ENCODE assay signal across 25 cellular contexts in genomic region chr3:41477399-41478014, GRCh38.
A peak's percentile ranks its signal among the peaks of the same experiment; 100 is the strongest.
DNase-seq lines count a peak whose midpoint lies in the region; ATAC-seq and TF ChIP-seq lines count a peak whose summit lies in the region.
"Had no signal": no experiment of that assay in that cellular context is flagged by ENCODE, and none has a peak within 500 bp of the region (broad histone marks: within the 10 kb centered on the region; RNA-seq: fewer than 3 reads in every experiment).

No MANE protein-coding gene starts in this region.

- TF ChIP-seq EP300 in ovary (IDR thresholded peaks at IDR 0.05), result no peak
- TF ChIP-seq EP300 in esophagus muscularis mucosa (IDR thresholded peaks at IDR 0.05), result no peak

- TF ChIP-seq POLR2A in ovary (IDR thresholded peaks at IDR 0.05) (no peak), esophagus muscularis mucosa (IDR thresholded peaks at IDR 0.05; ENCODE audit: low read depth) (no peak)

- intact Hi-C loops in ovary (cut with DNase I) (no loop called here), esophagus muscularis mucosa (cut with DNase I) (no loop called here)

- H3K4me3 ChIP-seq in hepatocyte (no peak overlapping the region), ovary (no peak overlapping the region), esophagus muscularis mucosa (no peak overlapping the region)
- H3K4me3 ChIP-seq: gastrocnemius medialis, prostate gland, suprapubic skin had no signal

- no peaks in the 10 kb centered on the region for H4K20me1 ChIP-seq in hepatocyte (ENCODE audit: insufficient read depth, poor library complexity, severe bottlenecking)

- TF ChIP-seq CTCF in hepatocyte (IDR thresholded peaks at IDR 0.05; ENCODE audit: poor library complexity) (no peak), ovary (IDR thresholded peaks at IDR 0.05) (no peak), esophagus muscularis mucosa (IDR thresholded peaks at IDR 0.05) (no peak)

- no peaks in the 10 kb centered on the region for H3K36me3 ChIP-seq in hepatocyte (replicated peaks; ENCODE audit: insufficient read depth, low read depth)
- H3K36me3 ChIP-seq in ovary, result no peaks in the 10 kb centered on the region
- no peaks in the 10 kb centered on the region for H3K36me3 ChIP-seq in esophagus muscularis mucosa
- H3K36me3 ChIP-seq: gastrocnemius medialis, prostate gland, suprapubic skin had no signal

- no peak overlapping the region for H3K4me2 ChIP-seq in hepatocyte

- H3K27me3 ChIP-seq in hepatocyte (no peaks in the 10 kb centered on the region), ovary (no peaks in the 10 kb centered on the region), esophagus muscularis mucosa (no peaks in the 10 kb centered on the region)
- H3K27me3 ChIP-seq: gastrocnemius medialis, suprapubic skin had no signal

- peak; percentile 63 for ATAC-seq in GM19372 (IDR thresholded peaks at IDR 0.05; ENCODE audit: low read depth, unreplicated experiment)
- ATAC-seq in HG03571 (IDR thresholded peaks at IDR 0.05; ENCODE audit: unreplicated experiment), result peak; percentile 57
- no peak for ATAC-seq in GM21529 (IDR thresholded peaks at IDR 0.05; ENCODE audit: unreplicated experiment)
- ATAC-seq: activated CD4-positive, alpha-beta T cell treated with anti-CD3 and anti-CD28 coated beads for 36 hours; gastrocnemius medialis; left ventricle myocardium superior; naive thymus-derived CD4-positive, alpha-beta T cell; stimulated activated naive B cell treated with anti-CD40 and anti-IgM and Interleukin-4, amounts not matched to agents 10 μg/mL and 1 μg/mL and 100 μg/mL, for 72 hours had no signal

- H3K4me1 ChIP-seq in hepatocyte (ENCODE audit: insufficient read depth) (peaks cover 11% of the 10 kb centered on the region), ovary (ENCODE audit: insufficient read depth) (no peaks in the 10 kb centered on the region), esophagus muscularis mucosa (no peaks in the 10 kb centered on the region)
- H3K4me1 ChIP-seq: gastrocnemius medialis, prostate gland, suprapubic skin had no signal

- no peaks in the 10 kb centered on the region for H3K79me2 ChIP-seq in hepatocyte

- peak overlapping the region; percentile 13 for H3K27ac ChIP-seq in hepatocyte
- H3K27ac ChIP-seq in ovary, result no peak overlapping the region
- H3K27ac ChIP-seq in esophagus muscularis mucosa (replicated peaks in 1 of 4), result no peak overlapping the region
- H3K27ac ChIP-seq: gastrocnemius medialis, HL-60, prostate gland, suprapubic skin had no signal

- H2AFZ ChIP-seq in hepatocyte, result no peak overlapping the region

- no peaks in the 10 kb centered on the region for H3K9me2 ChIP-seq in hepatocyte (replicated peaks; ENCODE audit: insufficient read depth)

- H3K9me3 ChIP-seq in hepatocyte (ENCODE audit: low read depth) (no peaks in the 10 kb centered on the region), ovary (peaks cover 0 to 5% of the 10 kb centered on the region in 2 donors), esophagus muscularis mucosa (peaks cover 0 to 26% (median 18%) of the 10 kb centered on the region in 4 donors)
- H3K9me3 ChIP-seq: prostate gland had no signal

- peak; percentile 26 for DNase-seq in hepatocyte (ENCODE audit: low spot score)
- DNase-seq in NCI-H1417 (lab: John Stamatoyannopoulos, UW), result no peak
- DNase-seq in ovary, result no peak
- no peak for DNase-seq in esophagus muscularis mucosa (ENCODE audit: extremely low spot score)
- DNase-seq: activated CD4-positive, alpha-beta T cell treated with anti-CD3 and anti-CD28 coated beads for 36 hours; activated gamma-delta T cell treated with Interleukin-2 at 50 U/mL for 16 hours; CD4-positive, CD25-positive, alpha-beta regulatory T cell; dermis blood vessel endothelial cell; EL; gastrocnemius medialis; hypothalamus; immature natural killer cell; left ventricle myocardium superior; naive thymus-derived CD4-positive, alpha-beta T cell; NCI-H187; NCI-H526 treated with DMSO at 0.1 percent for 48 hours; SHP77 treated with DMSO at 0.1 percent for 48 hours; stimulated activated CD4-positive, alpha-beta T cell treated with anti-CD3 and anti-CD28 coated beads, Interleukin-15, amount 100 ng/mL, for 24 hours; stimulated activated naive B cell treated with anti-CD40 and anti-IgM and Interleukin-4, amounts not matched to agents 10 μg/mL and 1 μg/mL and 100 μg/mL, for 72 hours had no signal

- 55% methylated on average over 2 of the region's 2 CpGs for WGBS in hepatocyte (ENCODE audit: low lambda C conversion rate, missing lambda C conversion rate)
- WGBS in ovary, 3 donors, result 84 to 91% (median 91%) methylated on average over 2 of the region's 2 CpGs
- 91% methylated on average over 2 of the region's 2 CpGs for WGBS in esophagus muscularis mucosa
